ENCODE assay signal across 35 cellular contexts in genomic region chr14:96994999-96995398, GRCh38.
"Had no signal": no experiment of that assay in that cellular context is flagged by ENCODE, and none has a peak within 500 bp of the region (broad histone marks: within the 10 kb centered on the region; RNA-seq: fewer than 3 reads in every experiment).

No MANE protein-coding gene starts in this region.

- H3K27me3 ChIP-seq: ascending aorta, cardiac muscle cell had no signal

- H3K4me1 Mint-ChIP-seq: activated CD4-positive, alpha-beta memory T cell treated with anti-CD3 and anti-CD28 coated beads, Interleukin-2, amount 10 ng/mL, durations not matched to agents 7 days and 5 days; activated CD4-positive, alpha-beta T cell treated with anti-CD3 and anti-CD28 coated beads, Interleukin-2, amount 10 ng/mL, durations not matched to agents 7 days and 5 days; activated CD8-positive, alpha-beta memory T cell treated with anti-CD3 and anti-CD28 coated beads, Interleukin-2, amount 10 ng/mL, durations not matched to agents 7 days and 5 days; activated naive CD4-positive, alpha-beta T cell treated with anti-CD3 and anti-CD28 coated beads, Interleukin-2, amount 10 ng/mL, durations not matched to agents 7 days and 5 days; activated naive CD8-positive, alpha-beta T cell treated with anti-CD3 and anti-CD28 coated beads, Interleukin-2, amount 50 U/mL, for 24 hours; central memory CD8-positive, alpha-beta T cell had no signal

- ATAC-seq: activated CD8-positive, alpha-beta memory T cell treated with anti-CD3 and anti-CD28 coated beads, Interleukin-2, amount 10 ng/mL, durations not matched to agents 7 days and 5 days; activated CD8-positive, alpha-beta T cell treated with anti-CD3 and anti-CD28 coated beads, Interleukin-2, amount 10 ng/mL, durations not matched to agents 7 days and 5 days; activated naive CD8-positive, alpha-beta T cell treated with anti-CD3 and anti-CD28 coated beads, Interleukin-2, amount 50 U/mL, for 24 hours had no signal

- H3K27ac Mint-ChIP-seq: activated B cell treated with CpG ODN at 0.5 μM for 24 hours; activated CD4-positive, alpha-beta memory T cell treated with anti-CD3 and anti-CD28 coated beads, Interleukin-2, amount 10 ng/mL, durations not matched to agents 7 days and 5 days; activated CD4-positive, alpha-beta T cell treated with anti-CD3 and anti-CD28 coated beads, Interleukin-2, amount 10 ng/mL, durations not matched to agents 7 days and 5 days; activated CD8-positive, alpha-beta memory T cell treated with anti-CD3 and anti-CD28 coated beads, Interleukin-2, amount 10 ng/mL, durations not matched to agents 7 days and 5 days; activated CD8-positive, alpha-beta T cell treated with anti-CD3 and anti-CD28 coated beads, Interleukin-2, amount 10 ng/mL, durations not matched to agents 7 days and 5 days; activated naive CD4-positive, alpha-beta T cell treated with anti-CD3 and anti-CD28 coated beads, Interleukin-2, amount 10 ng/mL, durations not matched to agents 7 days and 5 days; activated naive CD4-positive, alpha-beta T cell treated with anti-CD3 and anti-CD28 coated beads, Interleukin-2, amount 50 U/mL, for 24 hours; activated naive CD8-positive, alpha-beta T cell; activated naive CD8-positive, alpha-beta T cell treated with anti-CD3 and anti-CD28 coated beads, Interleukin-2, amount 10 ng/mL, durations not matched to agents 7 days and 5 days; activated naive CD8-positive, alpha-beta T cell treated with anti-CD3 and anti-CD28 coated beads, Interleukin-2, amount 50 U/mL, for 24 hours; activated T-cell treated with anti-CD3 and anti-CD28 coated beads, Interleukin-2, amount 50 U/mL, for 24 hours; activated T-helper 2 cell treated with anti-CD3 and anti-CD28 coated beads, Interferon-gamma antibody, Interleukin-2, Interleukin-4, amounts not matched to agents 10 μg/mL and 5 μg/mL and 100 μg/mL, durations not matched to agents 14 hours and 24 hours and 36 hours; brain; T-helper 1 cell treated with Interleukin-12 subunit alpha and Interleukin-12 subunit beta and Interleukin-4 antibody, amounts not matched to agents 30 μg/mL and 1 μg/mL, for 36 hours; T-helper 2 cell treated with Interferon-gamma antibody and Interleukin-4, amounts not matched to agents 5 μg/mL and 100 μg/mL, for 36 hours had no signal

- H3K36me3 ChIP-seq: ascending aorta, cardiac muscle cell had no signal

- H3K9me3 Mint-ChIP-seq: activated naive CD4-positive, alpha-beta T cell treated with anti-CD3 and anti-CD28 coated beads, Interleukin-2, amount 10 ng/mL, durations not matched to agents 7 days and 5 days; activated naive CD4-positive, alpha-beta T cell treated with anti-CD3 and anti-CD28 coated beads, Interleukin-2, amount 50 U/mL, for 24 hours; activated naive CD8-positive, alpha-beta T cell treated with anti-CD3 and anti-CD28 coated beads, Interleukin-2, amount 50 U/mL, for 24 hours; activated T-helper 2 cell treated with anti-CD3 and anti-CD28 coated beads, Interferon-gamma antibody, Interleukin-2, Interleukin-4, amounts not matched to agents 10 μg/mL and 5 μg/mL and 100 μg/mL, durations not matched to agents 14 hours and 24 hours and 36 hours; central memory CD8-positive, alpha-beta T cell; T-helper 2 cell treated with Interferon-gamma antibody and Interleukin-4, amounts not matched to agents 5 μg/mL and 100 μg/mL, for 36 hours had no signal

- H3K27me3 Mint-ChIP-seq: activated CD4-positive, alpha-beta T cell treated with anti-CD3 and anti-CD28 coated beads, Interleukin-2, amount 10 ng/mL, durations not matched to agents 7 days and 5 days; activated naive CD4-positive, alpha-beta T cell treated with anti-CD3 and anti-CD28 coated beads, Interleukin-2, amount 50 U/mL, for 24 hours; activated naive CD8-positive, alpha-beta T cell; activated naive CD8-positive, alpha-beta T cell treated with anti-CD3 and anti-CD28 coated beads, Interleukin-2, amount 50 U/mL, for 24 hours; activated T-cell treated with anti-CD3 and anti-CD28 coated beads, Interleukin-2, amount 50 U/mL, for 24 hours had no signal

- H3K4me3 ChIP-seq: ascending aorta, cardiac muscle cell had no signal

- H3K4me1 ChIP-seq: ascending aorta had no signal

- H3K27ac ChIP-seq: ascending aorta, cardiac muscle cell, VCaP had no signal

- H3K36me3 Mint-ChIP-seq: activated CD8-positive, alpha-beta memory T cell treated with anti-CD3 and anti-CD28 coated beads, Interleukin-2, amount 10 ng/mL, durations not matched to agents 7 days and 5 days; activated naive CD4-positive, alpha-beta T cell treated with anti-CD3 and anti-CD28 coated beads, Interleukin-2, amount 10 ng/mL, durations not matched to agents 7 days and 5 days; activated naive CD8-positive, alpha-beta T cell treated with anti-CD3 and anti-CD28 coated beads, Interleukin-2, amount 10 ng/mL, durations not matched to agents 7 days and 5 days; brain had no signal

- H3K9me3 ChIP-seq: ascending aorta had no signal

- DNase-seq: activated B cell treated with CpG ODN at 0.5 μM for 24 hours; activated CD4-positive, alpha-beta memory T cell treated with anti-CD3 and anti-CD28 coated beads, Interleukin-2, amount 10 ng/mL, durations not matched to agents 7 days and 5 days; activated CD4-positive, alpha-beta T cell treated with anti-CD3 and anti-CD28 coated beads for 4 hours; activated CD4-positive, alpha-beta T cell treated with anti-CD3 and anti-CD28 coated beads, Interleukin-2, amount 10 ng/mL, durations not matched to agents 7 days and 5 days; activated CD4-positive, alpha-beta T cell treated with anti-CD3 and anti-CD28 coated beads, Interleukin-2, amount 50 U/mL, for 48 hours; activated CD4-positive, CD25-positive, alpha-beta regulatory T cell treated with anti-CD3 and anti-CD28 coated beads, Interleukin-2, amount 50 U/mL, for 72 hours; activated CD8-positive, alpha-beta memory T cell treated with anti-CD3 and anti-CD28 coated beads for 24 hours; activated CD8-positive, alpha-beta memory T cell treated with anti-CD3 and anti-CD28 coated beads, Interleukin-2, amount 10 ng/mL, durations not matched to agents 7 days and 5 days; activated CD8-positive, alpha-beta memory T cell treated with anti-CD3 and anti-CD28 coated beads, Interleukin-2, amount 50 U/mL, for 48 hours; activated CD8-positive, alpha-beta T cell treated with anti-CD3 and anti-CD28 coated beads, Interleukin-2, amount 10 ng/mL, durations not matched to agents 7 days and 5 days; activated effector memory CD4-positive, alpha-beta T cell treated with Interleukin-2 at 50 U/mL for 16 hours; activated gamma-delta T cell; activated naive CD4-positive, alpha-beta T cell treated with anti-CD3 and anti-CD28 coated beads, Interleukin-2, amount 10 ng/mL, durations not matched to agents 7 days and 5 days; activated naive CD4-positive, alpha-beta T cell treated with Interleukin-2 at 50 U/mL for 16 hours; activated naive CD8-positive, alpha-beta T cell treated with anti-CD3 and anti-CD28 coated beads, Interleukin-2, amount 10 ng/mL, durations not matched to agents 7 days and 5 days; activated naive CD8-positive, alpha-beta T cell treated with anti-CD3 and anti-CD28 coated beads, Interleukin-2, amount 50 U/mL, for 24 hours; activated T-cell treated with anti-CD3 and anti-CD28 coated beads, Interleukin-2, amount 50 U/mL, for 24 hours; activated T-cell treated with anti-CD3 and anti-CD28 coated beads, Interleukin-2, amount 50 U/mL, for 48 hours; amygdala; anterior cingulate cortex; caudate nucleus; cerebellar nuclear complex; T-helper 1 cell; T-helper 2 cell; T-helper 9 cell had no signal

- H3K4me3 Mint-ChIP-seq: activated B cell treated with CpG ODN at 0.5 μM for 24 hours; activated CD4-positive, alpha-beta memory T cell treated with anti-CD3 and anti-CD28 coated beads, Interleukin-2, amount 10 ng/mL, durations not matched to agents 7 days and 5 days; activated CD4-positive, alpha-beta T cell treated with anti-CD3 and anti-CD28 coated beads, Interleukin-2, amount 10 ng/mL, durations not matched to agents 7 days and 5 days; activated CD8-positive, alpha-beta memory T cell treated with anti-CD3 and anti-CD28 coated beads, Interleukin-2, amount 10 ng/mL, durations not matched to agents 7 days and 5 days; activated CD8-positive, alpha-beta T cell treated with anti-CD3 and anti-CD28 coated beads, Interleukin-2, amount 10 ng/mL, durations not matched to agents 7 days and 5 days; activated naive CD4-positive, alpha-beta T cell treated with anti-CD3 and anti-CD28 coated beads, Interleukin-2, amount 10 ng/mL, durations not matched to agents 7 days and 5 days; activated naive CD4-positive, alpha-beta T cell treated with anti-CD3 and anti-CD28 coated beads, Interleukin-2, amount 50 U/mL, for 24 hours; activated naive CD8-positive, alpha-beta T cell; activated naive CD8-positive, alpha-beta T cell treated with anti-CD3 and anti-CD28 coated beads, Interleukin-2, amount 10 ng/mL, durations not matched to agents 7 days and 5 days; activated naive CD8-positive, alpha-beta T cell treated with anti-CD3 and anti-CD28 coated beads, Interleukin-2, amount 50 U/mL, for 24 hours; activated T-cell treated with anti-CD3 and anti-CD28 coated beads, Interleukin-2, amount 50 U/mL, for 24 hours; brain; central memory CD8-positive, alpha-beta T cell; T-helper 1 cell treated with Interleukin-12 subunit alpha and Interleukin-12 subunit beta and Interleukin-4 antibody, amounts not matched to agents 30 μg/mL and 1 μg/mL, for 36 hours; T-helper 2 cell treated with Interferon-gamma antibody and Interleukin-4, amounts not matched to agents 5 μg/mL and 100 μg/mL, for 36 hours had no signal
